Comparison of ENCODE assay signal across 19 cellular contexts in genomic region chr5:129243058-129243457, GRCh38.
A peak's percentile ranks its signal among the peaks of the same experiment; 100 is the strongest.
DNase-seq lines count a peak whose midpoint lies in the region; ATAC-seq and TF ChIP-seq lines count a peak whose summit lies in the region.
"Had no signal": no experiment of that assay in that cellular context is flagged by ENCODE, and none has a peak within 500 bp of the region (broad histone marks: within the 10 kb centered on the region; RNA-seq: fewer than 3 reads in every experiment).

No MANE protein-coding gene starts in this region.

- H3K27me3 ChIP-seq in right cardiac atrium (ENCODE audit: control insufficient read depth, insufficient read depth) (no peaks in the 10 kb centered on the region), ascending aorta (no peaks in the 10 kb centered on the region)
- H3K27me3 ChIP-seq: BLaER1 had no signal

- H3K4me1 ChIP-seq in right cardiac atrium (ENCODE audit: control insufficient read depth, insufficient read depth, low read length): peaks cover 2% of the 10 kb centered on the region
- no peaks in the 10 kb centered on the region for H3K4me1 ChIP-seq in ascending aorta
- H3K4me1 ChIP-seq: BLaER1 had no signal

- ATAC-seq in right cardiac atrium: peak; percentile 51 to 75
- no peak for ATAC-seq in HG03354 (IDR thresholded peaks at IDR 0.05; ENCODE audit: poor library complexity, severe bottlenecking, unreplicated experiment)
- ATAC-seq: HCT116, HepG2, PC-3 had no signal

- H3K4me3 ChIP-seq in fibroblast of pulmonary artery (replicated peaks; ENCODE audit: low read depth, low read length) (no peak overlapping the region), right cardiac atrium (ENCODE audit: low read length) (no peak overlapping the region), ascending aorta (no peak overlapping the region)
- H3K4me3 ChIP-seq: BLaER1, GM23248 had no signal

- H3K27ac ChIP-seq in VCaP (peak overlapping the region; percentile 77; the same call in 1 of the 2 replicates), right cardiac atrium (ENCODE audit: low read length) (no peak overlapping the region), ascending aorta (no peak overlapping the region)
- H3K27ac ChIP-seq: BLaER1, GM23248 had no signal

- intact Hi-C loops in right cardiac atrium (cut with DNase I) (no loop called here), ascending aorta (cut with DNase I) (no loop called here)

- no peaks in the 10 kb centered on the region for H3K36me3 ChIP-seq in ascending aorta
- H3K36me3 ChIP-seq: BLaER1 had no signal

- CTCF ChIA-PET in HEK293T (lab: Yijun Ruan, JAX): no interaction called here

- H3K9me3 ChIP-seq in right cardiac atrium (ENCODE audit: control insufficient read depth, low read length) (no peaks in the 10 kb centered on the region), ascending aorta (no peaks in the 10 kb centered on the region)
- H3K9me3 ChIP-seq: BLaER1 had no signal

- TF ChIP-seq CTCF in VCaP (conservative IDR thresholded peaks at IDR 0.05) (no peak), fibroblast of pulmonary artery (IDR thresholded peaks at IDR 0.05; ENCODE audit: low read length, missing control alignments) (no peak), ascending aorta (IDR thresholded peaks at IDR 0.05) (no peak)

- WGBS in right cardiac atrium: 23% methylated on average over 1 of the region's 1 CpG

- DNase-seq in GM03348 (ENCODE audit: low spot score): peak; percentile 2
- peak; percentile 70 for DNase-seq in fibroblast of pulmonary artery (ENCODE audit: low read depth)
- DNase-seq in right cardiac atrium: no peak
- no peak for DNase-seq in ascending aorta (ENCODE audit: low spot score in 2 of 2)
- DNase-seq in HEK293T (ENCODE audit: extremely low spot score): no peak
- no peak for DNase-seq in NCI-H526 (lab: John Stamatoyannopoulos, UW)
- DNase-seq: CD8-positive, alpha-beta memory T cell; DND-41; GM23248; KG1; NCI-H1436; NCI-H2029; NCI-H82; PC-3 had no signal

- POLR2A ChIA-PET in HEK293T (lab: Yijun Ruan, JAX): no interaction called here

TF ChIP-seq in HEK293T, 16 proteins besides CTCF, POLR2A, EP300 and RAD21:
- TF ChIP-seq LEF1 (IDR thresholded peaks at IDR 0.05; ENCODE audit: borderline replicate concordance) (no peak), FOXK2 (IDR thresholded peaks at IDR 0.05) (no peak), L3MBTL2 (conservative IDR thresholded peaks at IDR 0.05) (no peak), SUZ12 (IDR thresholded peaks at IDR 0.05) (no peak), BHLHE40 (IDR thresholded peaks at IDR 0.05; ENCODE audit: borderline replicate concordance) (no peak), ELF4 (IDR thresholded peaks at IDR 0.05) (no peak), HDGF (IDR thresholded peaks at IDR 0.05; ENCODE audit: borderline replicate concordance) (no peak), ZNF384 (IDR thresholded peaks at IDR 0.05) (no peak), FOXA1 (IDR thresholded peaks at IDR 0.05) (no peak)

Comparison
In these comparisons a context has a peak if more than half of its experiments do, and no peak if none do; other contexts are left out.
1. DNase-seq: peak in GM03348 (single experiment) and fibroblast of pulmonary artery (single experiment); none in right cardiac atrium (0 of 3), ascending aorta (0 of 2), HEK293T (single experiment) and NCI-H526 (0 of 2).